Comparison of ENCODE assay signal across 9 cellular contexts in the genomic region with DNA sequence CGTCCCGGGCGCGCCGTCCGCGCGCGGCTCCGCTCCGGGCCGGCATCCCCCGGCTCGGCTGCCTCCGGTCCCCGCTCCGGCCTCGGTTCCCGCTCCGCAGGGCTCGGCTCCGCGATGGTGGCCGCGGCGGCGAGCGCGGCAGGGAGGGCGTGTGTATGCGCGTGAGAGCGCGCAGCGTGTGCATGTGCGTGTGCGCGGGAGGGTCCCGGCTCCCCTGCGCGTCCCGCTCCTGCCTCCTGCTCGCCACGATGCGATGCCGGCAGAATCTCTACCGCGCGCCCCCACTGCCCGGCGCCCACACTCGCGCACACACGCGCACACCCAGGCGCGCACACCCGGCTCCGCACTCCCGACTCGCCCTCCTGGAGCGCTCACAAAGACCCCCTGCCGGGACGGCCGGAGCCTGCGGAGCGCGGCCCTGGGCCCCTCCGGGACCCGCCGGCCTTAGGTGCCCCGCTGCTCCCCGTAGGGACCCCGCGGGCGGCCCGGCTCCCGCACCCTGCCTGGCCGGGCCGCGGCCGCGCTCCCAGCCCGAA.
DNase-seq lines count a peak whose midpoint lies in the region; ATAC-seq, FAIRE-seq and TF ChIP-seq lines count a peak whose summit lies in the region.
"Had no signal": no experiment of that assay in that cellular context is flagged by ENCODE, and none has a peak within 500 bp of the region (broad histone marks: within the 10 kb centered on the region; RNA-seq: fewer than 3 reads in every experiment).

No MANE protein-coding gene starts in this region.

- FAIRE-seq in GM12892 (lab: Jason Lieb, UNC), result no peak

- no peak overlapping the region for H3K27ac ChIP-seq in Peyer's patch
- H3K27ac ChIP-seq in subcutaneous abdominal adipose tissue (ENCODE audit: low read depth, low read length), result no peak overlapping the region
- H3K27ac ChIP-seq: PC-9 had no signal

- DNase-seq in NCI-H1694 treated with DMSO at 0.1 percent for 48 hours (lab: John Stamatoyannopoulos, UW) (peak; percentile 30), NCI-H1694 (lab: John Stamatoyannopoulos, UW) (no peak), Peyer's patch (no peak), GM12892 (ENCODE audit: insufficient read length) (no peak)

- H3K36me3 ChIP-seq in Peyer's patch, result no peaks in the 10 kb centered on the region
- H3K36me3 ChIP-seq in iPS-15b (ENCODE audit: control insufficient read depth, insufficient read depth, low read length), result no peaks in the 10 kb centered on the region
- H3K36me3 ChIP-seq in subcutaneous abdominal adipose tissue (ENCODE audit: control insufficient read depth in 5 of 5, insufficient read depth in 5 of 5, low read length in 5 of 5), result no peaks in the 10 kb centered on the region

- H3K4me3 ChIP-seq in Peyer's patch, result peak overlapping the region in 3 of 4 donors; percentile 27 to 46 (median 41)
- H3K4me3 ChIP-seq in iPS-15b (ENCODE audit: low read depth, low read length), result peak overlapping the region; percentile 59
- peak overlapping the region in 4 of 5 donors; percentile 11 to 54 (median 42) for H3K4me3 ChIP-seq in subcutaneous abdominal adipose tissue (ENCODE audit: low read depth in 1 of 5, low read length in 5 of 5)
- H3K4me3 ChIP-seq: PC-9 had no signal

- ATAC-seq in HG03469 (IDR thresholded peaks at IDR 0.05; ENCODE audit: unreplicated experiment), result no peak
- ATAC-seq in GM18511 (IDR thresholded peaks at IDR 0.05; ENCODE audit: unreplicated experiment), result no peak

- H3K4me1 ChIP-seq in Peyer's patch (peaks cover 0 to 19% (median 9%) of the 10 kb centered on the region in 4 donors), iPS-15b (ENCODE audit: control insufficient read depth, insufficient read depth, low read length) (peaks cover 6% of the 10 kb centered on the region), subcutaneous abdominal adipose tissue (ENCODE audit: control insufficient read depth in 5 of 5, insufficient read depth in 5 of 5, low read length in 5 of 5) (peaks cover 0 to 11% (median 7%) of the 10 kb centered on the region in 5 donors)

- no peak overlapping the region for H3K9ac ChIP-seq in iPS-15b (ENCODE audit: low read depth, low read length)
- H3K9ac ChIP-seq in subcutaneous abdominal adipose tissue (ENCODE audit: low read length in 5 of 5), result no peak overlapping the region

- H3K9me3 ChIP-seq in Peyer's patch, result no peaks in the 10 kb centered on the region
- no peaks in the 10 kb centered on the region for H3K9me3 ChIP-seq in iPS-15b (ENCODE audit: control insufficient read depth, insufficient read depth, low read length)
- no peaks in the 10 kb centered on the region for H3K9me3 ChIP-seq in subcutaneous abdominal adipose tissue (ENCODE audit: control insufficient read depth in 5 of 5, low read length in 5 of 5)

- TF ChIP-seq POLR2A in Peyer's patch (IDR thresholded peaks at IDR 0.05) (no peak), GM12892 (IDR thresholded peaks at IDR 0.05; ENCODE audit: low read depth, low read length) (no peak)

- peaks cover 0 to 16% of the 10 kb centered on the region in 2 donors for H3K27me3 ChIP-seq in Peyer's patch
- H3K27me3 ChIP-seq in iPS-15b (ENCODE audit: control insufficient read depth, insufficient read depth, low read length), result peaks cover 34% of the 10 kb centered on the region
- H3K27me3 ChIP-seq in subcutaneous abdominal adipose tissue (ENCODE audit: control insufficient read depth in 5 of 5, insufficient read depth in 4 of 5, low read length in 5 of 5), result peaks cover 29 to 50% (median 42%) of the 10 kb centered on the region in 5 donors

- TF ChIP-seq CTCF in Peyer's patch (IDR thresholded peaks at IDR 0.05), result no peak
